ENCODE assay signal across 9 cellular contexts in the genomic region with DNA sequence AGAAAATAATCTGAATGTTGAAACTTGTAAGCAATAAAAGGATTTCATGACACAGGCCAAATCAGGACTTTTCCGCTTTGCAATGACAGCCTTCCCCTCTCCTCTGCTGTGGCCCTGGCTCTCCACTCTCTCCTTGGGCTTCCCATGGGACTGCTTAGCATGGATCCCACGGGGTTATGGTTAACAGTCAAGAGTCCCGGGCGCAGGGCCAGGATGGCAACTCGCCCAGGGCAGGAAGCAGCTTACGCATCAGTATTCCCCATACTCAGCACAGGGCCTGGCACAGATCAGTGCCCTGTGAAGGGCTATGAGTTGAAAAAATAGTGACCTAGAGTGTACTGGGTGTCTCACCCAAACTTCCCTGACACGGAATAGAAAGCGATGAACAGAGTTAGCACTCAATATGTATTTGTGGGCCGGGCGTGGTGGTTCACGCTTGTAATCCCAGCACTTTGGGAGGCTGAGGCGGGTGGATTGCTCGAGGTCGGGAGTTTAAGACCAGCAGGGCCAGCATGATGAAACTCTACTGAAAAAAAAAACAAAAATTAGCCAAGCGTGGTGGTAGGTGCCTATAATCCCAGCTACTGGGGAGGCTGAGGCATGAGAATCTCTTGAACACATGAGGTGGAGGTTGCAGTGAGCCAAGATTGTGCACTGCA. TPM values are rescaled to one million over a fixed set of nuclear protein-coding genes. Genes with fewer than 3 reads are reported as not detected.
A peak's percentile ranks its signal among the peaks of the same experiment; 100 is the strongest.
DNase-seq lines count a peak whose midpoint lies in the region; ATAC-seq and TF ChIP-seq lines count a peak whose summit lies in the region.
"Had no signal": no experiment of that assay in that cellular context is flagged by ENCODE, and none has a peak within 500 bp of the region (broad histone marks: within the 10 kb centered on the region; RNA-seq: fewer than 3 reads in every experiment).

No MANE protein-coding gene starts in this region.

- no peak for TF ChIP-seq CTCF in HFFc6 (IDR thresholded peaks at IDR 0.05)

- no peak overlapping the region for H3K27ac Mint-ChIP-seq in HFFc6
- H3K27ac Mint-ChIP-seq in activated T-helper 1 cell treated with anti-CD3 and anti-CD28 coated beads, Interleukin-12 subunit alpha, Interleukin-12 subunit beta, Interleukin-2, Interleukin-4 antibody, amounts not matched to agents 30 ng/mL and 10 ng/mL and 1 ng/mL, durations not matched to agents 14 hours and 24 hours and 36 hours, result no peak overlapping the region

- intact Hi-C loops in activated T-helper 1 cell treated with anti-CD3 and anti-CD28 coated beads, Interleukin-12 subunit alpha, Interleukin-12 subunit beta, Interleukin-2, Interleukin-4 antibody, amounts not matched to agents 30 ng/mL and 10 ng/mL and 1 ng/mL, durations not matched to agents 14 hours and 24 hours and 36 hours (cut with micrococcal nuclease), result no loop called here

- peak; percentile 92 for DNase-seq in Ammon's horn (ENCODE audit: low spot score)
- DNase-seq in NCI-H2029 (lab: John Stamatoyannopoulos, UW), result peak; percentile 86
- DNase-seq in cerebellar cortex (ENCODE audit: low spot score), result peak; percentile 29
- peak; percentile 39 for DNase-seq in middle frontal gyrus (ENCODE audit: extremely low spot score, low spot score)
- DNase-seq in HFFc6, result no peak
- no peak for DNase-seq in activated T-helper 1 cell treated with anti-CD3 and anti-CD28 coated beads, Interleukin-12 subunit alpha, Interleukin-12 subunit beta, Interleukin-2, Interleukin-4 antibody, amounts not matched to agents 30 ng/mL and 10 ng/mL and 1 ng/mL, durations not matched to agents 14 hours and 24 hours and 36 hours (ENCODE audit: low spot score)
- no peak for DNase-seq in UCSD-AML1 (lab: John Stamatoyannopoulos, UW; ENCODE audit: unreplicated experiment)

- H3K36me3 Mint-ChIP-seq in HFFc6 (ENCODE audit: low read depth), result no peaks in the 10 kb centered on the region
- no peaks in the 10 kb centered on the region for H3K36me3 Mint-ChIP-seq in activated T-helper 1 cell treated with anti-CD3 and anti-CD28 coated beads, Interleukin-12 subunit alpha, Interleukin-12 subunit beta, Interleukin-2, Interleukin-4 antibody, amounts not matched to agents 30 ng/mL and 10 ng/mL and 1 ng/mL, durations not matched to agents 14 hours and 24 hours and 36 hours (ENCODE audit: low read depth)

- H3K4me3 Mint-ChIP-seq in HFFc6, result no peak overlapping the region
- no peak overlapping the region for H3K4me3 Mint-ChIP-seq in activated T-helper 1 cell treated with anti-CD3 and anti-CD28 coated beads, Interleukin-12 subunit alpha, Interleukin-12 subunit beta, Interleukin-2, Interleukin-4 antibody, amounts not matched to agents 30 ng/mL and 10 ng/mL and 1 ng/mL, durations not matched to agents 14 hours and 24 hours and 36 hours

- no peak for ATAC-seq in GM19351 (IDR thresholded peaks at IDR 0.05; ENCODE audit: unreplicated experiment)

- peaks cover 15% of the 10 kb centered on the region for H3K27me3 Mint-ChIP-seq in HFFc6 (ENCODE audit: insufficient read depth)
- H3K27me3 Mint-ChIP-seq in activated T-helper 1 cell treated with anti-CD3 and anti-CD28 coated beads, Interleukin-12 subunit alpha, Interleukin-12 subunit beta, Interleukin-2, Interleukin-4 antibody, amounts not matched to agents 30 ng/mL and 10 ng/mL and 1 ng/mL, durations not matched to agents 14 hours and 24 hours and 36 hours (ENCODE audit: insufficient read depth), result peaks cover 21% of the 10 kb centered on the region

- no peaks in the 10 kb centered on the region for H3K9me3 Mint-ChIP-seq in HFFc6
- H3K9me3 Mint-ChIP-seq in activated T-helper 1 cell treated with anti-CD3 and anti-CD28 coated beads, Interleukin-12 subunit alpha, Interleukin-12 subunit beta, Interleukin-2, Interleukin-4 antibody, amounts not matched to agents 30 ng/mL and 10 ng/mL and 1 ng/mL, durations not matched to agents 14 hours and 24 hours and 36 hours, result no peaks in the 10 kb centered on the region

- peaks cover 21% of the 10 kb centered on the region for H3K4me1 Mint-ChIP-seq in HFFc6 (ENCODE audit: low read depth)
- H3K4me1 Mint-ChIP-seq in activated T-helper 1 cell treated with anti-CD3 and anti-CD28 coated beads, Interleukin-12 subunit alpha, Interleukin-12 subunit beta, Interleukin-2, Interleukin-4 antibody, amounts not matched to agents 30 ng/mL and 10 ng/mL and 1 ng/mL, durations not matched to agents 14 hours and 24 hours and 36 hours (ENCODE audit: low read depth), result no peaks in the 10 kb centered on the region

RNA-seq across cellular contexts. Expression of gene GRHL3, which starts 29.1 kb away (rescaled TPM):
- not detected for total RNA-seq in HFFc6 (2021; fragmentation: NEBNext Ultra II Directional; extraction: Animal tissue kit (Norgen Biotek cat#: 25700))
- not detected in 2 replicates for total RNA-seq in activated T-helper 1 cell treated with anti-CD3 and anti-CD28 coated beads, Interleukin-12 subunit alpha, Interleukin-12 subunit beta, Interleukin-2, Interleukin-4 antibody, amounts not matched to agents 30 ng/mL and 10 ng/mL and 1 ng/mL, durations not matched to agents 14 hours and 24 hours and 36 hours
- total RNA-seq: activated CD8-positive, alpha-beta memory T cell treated with anti-CD3 and anti-CD28 coated beads for 36 hours had no signal

Comparison
In these comparisons a context has a peak if more than half of its experiments do, and no peak if none do; other contexts are left out.
1. DNase-seq: peak in Ammon's horn (single experiment), NCI-H2029 (single experiment), cerebellar cortex (single experiment) and middle frontal gyrus (single experiment); none in HFFc6 (single experiment), activated T-helper 1 cell treated with anti-CD3 and anti-CD28 coated beads, Interleukin-12 subunit alpha, Interleukin-12 subunit beta, Interleukin-2, Interleukin-4 antibody, amounts not matched to agents 30 ng/mL and 10 ng/mL and 1 ng/mL, durations not matched to agents 14 hours and 24 hours and 36 hours (single experiment) and UCSD-AML1 (single experiment).